Comparison of ENCODE assay signal across 29 cellular contexts in genomic region chr12:66836623-66837310, GRCh38.
"Had no signal": no experiment of that assay in that cellular context is flagged by ENCODE, and none has a peak within 500 bp of the region (broad histone marks: within the 10 kb centered on the region; RNA-seq: fewer than 3 reads in every experiment).

No MANE protein-coding gene starts in this region.

- H3K4me1 Mint-ChIP-seq: memory B cell had no signal

- H3K36me3 ChIP-seq: breast epithelium, right lobe of liver, stomach, thyroid gland, upper lobe of left lung, vagina had no signal

- FAIRE-seq: keratinocyte had no signal

- H3K27me3 Mint-ChIP-seq: naive thymus-derived CD8-positive, alpha-beta T cell had no signal

- DNase-seq: activated CD4-positive, alpha-beta T cell treated with anti-CD3 and anti-CD28 coated beads for 4 hours; activated CD4-positive, alpha-beta T cell treated with anti-CD3 and anti-CD28 coated beads, Interleukin-2, amount 50 U/mL, for 4 hours; activated CD4-positive, CD25-positive, alpha-beta regulatory T cell; activated CD8-positive, alpha-beta memory T cell treated with anti-CD3 and anti-CD28 coated beads for 24 hours; activated gamma-delta T cell treated with Interleukin-2 at 50 U/mL for 16 hours; central memory CD4-positive, alpha-beta T cell; foreskin fibroblast; head of caudate nucleus; hippocampal formation; left colon; midbrain; naive thymus-derived CD8-positive, alpha-beta T cell; occipital lobe; posterior cingulate gyrus; right lobe of liver; stimulated activated CD4-positive, alpha-beta T cell treated with anti-CD3 and anti-CD28 coated beads, Interleukin-12 subunit alpha, Interleukin-12 subunit beta, amount 100 ng/mL, for 4 hours; stimulated activated CD4-positive, alpha-beta T cell treated with anti-CD3 and anti-CD28 coated beads, Interleukin-4, amount 100 ng/mL, for 1 hour; stomach; T-helper 1 cell; thyroid gland; upper lobe of left lung had no signal

- H3K9me3 Mint-ChIP-seq: memory B cell; naive thymus-derived CD8-positive, alpha-beta T cell; neural crest cell; T-helper 2 cell treated with Interferon-gamma antibody and Interleukin-4, amounts not matched to agents 5 μg/mL and 100 μg/mL, for 36 hours had no signal

- H3K4me1 ChIP-seq: breast epithelium, right lobe of liver, stomach, upper lobe of left lung, vagina had no signal

- H3K27ac ChIP-seq: breast epithelium, right lobe of liver, stomach, upper lobe of left lung, vagina had no signal

- ATAC-seq: esophagus mucosa; left colon; naive thymus-derived CD8-positive, alpha-beta T cell; right lobe of liver had no signal

- H3K27me3 ChIP-seq: breast epithelium, right lobe of liver, stomach, thyroid gland, upper lobe of left lung, vagina had no signal

- H3K9me3 ChIP-seq: breast epithelium, right lobe of liver, stomach, thyroid gland, upper lobe of left lung, vagina had no signal

- H3K4me3 Mint-ChIP-seq: memory B cell; naive thymus-derived CD8-positive, alpha-beta T cell; neural crest cell; T-helper 2 cell treated with Interferon-gamma antibody and Interleukin-4, amounts not matched to agents 5 μg/mL and 100 μg/mL, for 36 hours had no signal

- H3K27ac Mint-ChIP-seq: activated naive CD4-positive, alpha-beta T cell treated with anti-CD3 and anti-CD28 coated beads, Interleukin-2, amount 50 U/mL, for 72 hours; memory B cell; T-helper 2 cell treated with Interferon-gamma antibody and Interleukin-4, amounts not matched to agents 5 μg/mL and 100 μg/mL, for 36 hours had no signal

- H3K4me3 ChIP-seq: breast epithelium, right lobe of liver, stomach, thyroid gland, upper lobe of left lung, vagina had no signal

- H3K36me3 Mint-ChIP-seq: activated naive CD4-positive, alpha-beta T cell treated with anti-CD3 and anti-CD28 coated beads, Interleukin-2, amount 50 U/mL, for 72 hours; memory B cell; naive thymus-derived CD8-positive, alpha-beta T cell had no signal
